16 cellular contexts compared by ENCODE assay signal in genomic region chr3:71254658-71255057, GRCh38.
DNase-seq lines count a peak whose midpoint lies in the region; ATAC-seq and TF ChIP-seq lines count a peak whose summit lies in the region.
"Had no signal": no experiment of that assay in that cellular context is flagged by ENCODE, and none has a peak within 500 bp of the region (broad histone marks: within the 10 kb centered on the region; RNA-seq: fewer than 3 reads in every experiment).

No MANE protein-coding gene starts in this region.

- intact Hi-C loops in Right ventricle myocardium superior (cut with DNase I) (no loop called here), cardiac septum (cut with DNase I) (no loop called here), upper lobe of right lung (cut with DNase I) (no loop called here)

- H3K9me3 ChIP-seq in muscle layer of duodenum (ENCODE audit: control insufficient read depth in 1 of 2, low read length in 2 of 2) = no peaks in the 10 kb centered on the region
- no peaks in the 10 kb centered on the region for H3K9me3 ChIP-seq in upper lobe of right lung
- H3K9me3 ChIP-seq: vagina had no signal

- H3K4me3 ChIP-seq in muscle layer of duodenum (ENCODE audit: low read depth in 1 of 2, low read length in 2 of 2) (peak overlapping the region in 1 of 2 donors; percentile 16), upper lobe of right lung (no peak overlapping the region)
- H3K4me3 ChIP-seq: vagina had no signal

- H3K27ac ChIP-seq in muscle layer of duodenum (ENCODE audit: low read length) (peak overlapping the region; percentile 53), upper lobe of right lung (peak overlapping the region; percentile 44)
- H3K27ac ChIP-seq: vagina had no signal

- H3K4me1 ChIP-seq in muscle layer of duodenum (ENCODE audit: control insufficient read depth in 1 of 2, insufficient read depth in 2 of 2, low read length in 2 of 2) (peaks cover 3 to 4% of the 10 kb centered on the region in 2 donors), upper lobe of right lung (peaks cover 14% of the 10 kb centered on the region)

- DNase-seq in Right ventricle myocardium superior = no peak
- no peak for DNase-seq in cardiac septum (ENCODE audit: low spot score)
- peak; percentile 78 for DNase-seq in fibroblast of peridontal ligament (ENCODE audit: extremely low read depth)
- DNase-seq in upper lobe of right lung = no peak
- no peak for DNase-seq in 8988T
- DNase-seq: activated CD8-positive, alpha-beta memory T cell treated with anti-CD3 and anti-CD28 coated beads, Interleukin-2, amount 50 U/mL, for 4 hours; DMS79 treated with DMSO at 0.1 percent for 48 hours; effector CD8-positive, alpha-beta T cell; NCI-H1694 treated with DMSO at 0.1 percent for 48 hours; SHP77 treated with DMSO at 0.1 percent for 48 hours had no signal

- H3K27me3 ChIP-seq in muscle layer of duodenum (ENCODE audit: low read depth, low read length) (no peaks in the 10 kb centered on the region), upper lobe of right lung (no peaks in the 10 kb centered on the region)
- H3K27me3 ChIP-seq: vagina had no signal

- peak; percentile 67 for ATAC-seq in Right ventricle myocardium superior (ENCODE audit: poor library complexity)
- peak; percentile 47 for ATAC-seq in upper lobe of right lung
- no peak for ATAC-seq in HG03095 (IDR thresholded peaks at IDR 0.05; ENCODE audit: unreplicated experiment)
- no peak for ATAC-seq in GM18873 (IDR thresholded peaks at IDR 0.05; ENCODE audit: low FRiP score, unreplicated experiment)
- ATAC-seq: HCT116, sciatic nerve had no signal

- H3K36me3 ChIP-seq in muscle layer of duodenum (ENCODE audit: control insufficient read depth in 1 of 2, insufficient read depth in 2 of 2, low read length in 2 of 2) (no peaks in the 10 kb centered on the region), upper lobe of right lung (no peaks in the 10 kb centered on the region)
- H3K36me3 ChIP-seq: vagina had no signal

- no peak for TF ChIP-seq CTCF in upper lobe of right lung (IDR thresholded peaks at IDR 0.05)

Comparison
In these comparisons a context has a peak if more than half of its experiments do, and no peak if none do; other contexts are left out.
1. ATAC-seq: peak in Right ventricle myocardium superior (single experiment) and upper lobe of right lung (single experiment); none in HG03095 (single experiment) and GM18873 (single experiment).